Comparison of ENCODE assay signal across 19 cellular contexts in the genomic region with DNA sequence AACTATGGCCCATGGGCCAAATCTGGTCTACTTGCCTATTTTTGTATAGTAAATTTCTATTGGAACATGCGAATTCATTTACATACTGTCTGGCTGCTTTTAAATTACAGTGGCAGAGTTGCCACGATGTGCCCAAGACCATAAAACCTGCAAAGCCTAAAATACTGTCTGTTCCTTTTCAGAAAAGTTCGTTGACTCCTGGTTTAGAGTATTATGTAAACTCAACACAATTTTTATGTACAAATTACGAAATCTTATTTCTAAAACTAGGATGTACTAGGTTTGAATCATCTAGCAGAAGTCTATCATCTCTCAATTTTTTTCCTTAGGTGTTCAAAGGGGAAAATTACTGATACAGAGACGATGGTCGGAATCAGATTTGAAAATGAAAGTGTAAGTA. TPM values are rescaled to one million over a fixed set of nuclear protein-coding genes. Genes with fewer than 3 reads are reported as not detected.
DNase-seq lines count a peak whose midpoint lies in the region; ATAC-seq and TF ChIP-seq lines count a peak whose summit lies in the region.
"Had no signal": no experiment of that assay in that cellular context is flagged by ENCODE, and none has a peak within 500 bp of the region (broad histone marks: within the 10 kb centered on the region; RNA-seq: fewer than 3 reads in every experiment).

No MANE protein-coding gene starts in this region.

- no peaks in the 10 kb centered on the region for H3K27me3 ChIP-seq in CD4-positive, alpha-beta memory T cell (ENCODE audit: insufficient read depth, low read length)
- no peaks in the 10 kb centered on the region for H3K27me3 ChIP-seq in effector memory CD4-positive, alpha-beta T cell (replicated peaks; ENCODE audit: control insufficient read depth, insufficient read depth, low read length, poor library complexity, severe bottlenecking)
- H3K27me3 ChIP-seq: BLaER1 treated with 17β-estradiol and CSF1 and Interleukin-3, amounts not matched to agents 10 nM and 100 nM had no signal

- H3K4me3 ChIP-seq in CD4-positive, alpha-beta memory T cell (ENCODE audit: low read length in 2 of 2) = no peak overlapping the region
- peak overlapping the region; percentile 10 for H3K4me3 ChIP-seq in effector memory CD4-positive, alpha-beta T cell (ENCODE audit: insufficient read depth, low read depth, low read length, poor library complexity, severe bottlenecking)
- no peak overlapping the region for H3K4me3 ChIP-seq in mucosa of descending colon
- H3K4me3 ChIP-seq: BLaER1 treated with 17β-estradiol and CSF1 and Interleukin-3, amounts not matched to agents 10 nM and 100 nM; PC-9 had no signal

- H3K36me3 Mint-ChIP-seq in activated CD4-positive, alpha-beta T cell treated with anti-CD3 and anti-CD28 coated beads, Interleukin-2, amount 10 ng/mL, durations not matched to agents 24 days and 14 days (ENCODE audit: low read depth) = peaks cover 41% of the 10 kb centered on the region
- H3K36me3 Mint-ChIP-seq in CD4-positive, alpha-beta memory T cell = peaks cover 51 to 61% of the 10 kb centered on the region in 2 donors

- POLR2A ChIA-PET in CD4-positive, alpha-beta memory T cell (lab: Charles Lee; ENCODE audit: partially characterized antibody) = interaction anchor here (2.6 kb wide), 1 partner anchor 27 kb away, joined by 16 read pairs; a partner anchor contains a TSS

- H3K27me3 Mint-ChIP-seq in activated CD4-positive, alpha-beta T cell treated with anti-CD3 and anti-CD28 coated beads, Interleukin-2, amount 10 ng/mL, durations not matched to agents 24 days and 14 days = no peaks in the 10 kb centered on the region
- H3K27me3 Mint-ChIP-seq in CD4-positive, alpha-beta memory T cell = no peaks in the 10 kb centered on the region

- H3K27ac ChIP-seq in CD4-positive, alpha-beta memory T cell (ENCODE audit: low read depth, low read length) = peak overlapping the region; percentile 23
- no peak overlapping the region for H3K27ac ChIP-seq in effector memory CD4-positive, alpha-beta T cell (ENCODE audit: insufficient read depth, low read length, poor library complexity, severe bottlenecking)
- H3K27ac ChIP-seq: BLaER1 treated with 17β-estradiol and CSF1 and Interleukin-3, amounts not matched to agents 10 nM and 100 nM; PC-9 had no signal

- intact Hi-C loops in activated CD4-positive, alpha-beta T cell treated with anti-CD3 and anti-CD28 coated beads, Interleukin-2, amount 10 ng/mL, durations not matched to agents 24 days and 14 days (cut with micrococcal nuclease) = no loop called here
- intact Hi-C loops in CD4-positive, alpha-beta memory T cell (cut with micrococcal nuclease) = no loop called here
- intact Hi-C loops in mucosa of descending colon (cut with DNase I, micrococcal nuclease) = no loop called here

- no peak overlapping the region for H3K4me3 Mint-ChIP-seq in activated CD4-positive, alpha-beta T cell treated with anti-CD3 and anti-CD28 coated beads, Interleukin-2, amount 10 ng/mL, durations not matched to agents 24 days and 14 days
- peak overlapping the region; percentile 63 to 79 (median 68) for H3K4me3 Mint-ChIP-seq in CD4-positive, alpha-beta memory T cell

- TF ChIP-seq CTCF in mucosa of descending colon (IDR thresholded peaks at IDR 0.05) = no peak

- peaks cover 2% of the 10 kb centered on the region for H3K4me1 Mint-ChIP-seq in activated CD4-positive, alpha-beta T cell treated with anti-CD3 and anti-CD28 coated beads, Interleukin-2, amount 10 ng/mL, durations not matched to agents 24 days and 14 days
- H3K4me1 Mint-ChIP-seq in CD4-positive, alpha-beta memory T cell = peaks cover 0 to 5% (median 1%) of the 10 kb centered on the region in 4 donors

- H3K9me3 Mint-ChIP-seq in activated CD4-positive, alpha-beta T cell treated with anti-CD3 and anti-CD28 coated beads, Interleukin-2, amount 10 ng/mL, durations not matched to agents 24 days and 14 days = no peaks in the 10 kb centered on the region
- H3K9me3 Mint-ChIP-seq in CD4-positive, alpha-beta memory T cell = no peaks in the 10 kb centered on the region

- peak overlapping the region; percentile 25 for H3K27ac Mint-ChIP-seq in activated CD4-positive, alpha-beta T cell treated with anti-CD3 and anti-CD28 coated beads, Interleukin-2, amount 10 ng/mL, durations not matched to agents 24 days and 14 days
- peak overlapping the region; percentile 46 to 91 (median 88) for H3K27ac Mint-ChIP-seq in CD4-positive, alpha-beta memory T cell

- ATAC-seq in mucosa of descending colon (no peak), GM21367 (IDR thresholded peaks at IDR 0.05; ENCODE audit: unreplicated experiment) (no peak), GM21390 (IDR thresholded peaks at IDR 0.05; ENCODE audit: unreplicated experiment) (no peak)

- H3K36me3 ChIP-seq in CD4-positive, alpha-beta memory T cell (ENCODE audit: insufficient read depth, low read length) = peaks cover 44% of the 10 kb centered on the region
- H3K36me3 ChIP-seq in effector memory CD4-positive, alpha-beta T cell (ENCODE audit: control insufficient read depth, insufficient read depth, low read length) = peaks cover 63% of the 10 kb centered on the region
- H3K36me3 ChIP-seq in mucosa of descending colon (ENCODE audit: low read depth) = peaks cover 11% of the 10 kb centered on the region

- CTCF ChIA-PET in CD4-positive, alpha-beta memory T cell (lab: Charles Lee; ENCODE audit: partially characterized antibody) = interaction anchor here (0.7 to 1.2 kb wide), 2 partner anchors 48 to 463 kb away, joined by 3 read pairs; no protein-coding TSS in a partner anchor

- DNase-seq in activated CD4-positive, alpha-beta T cell treated with anti-CD3 and anti-CD28 coated beads, Interleukin-2, amount 10 ng/mL, durations not matched to agents 24 days and 14 days = no peak
- DNase-seq in activated CD4-positive, alpha-beta T cell treated with anti-CD3 and anti-CD28 coated beads for 4 hours = no peak
- DNase-seq in CD4-positive, alpha-beta memory T cell = no peak
- peak; percentile 69 for DNase-seq in NOMO-1 treated with DMSO at 0.1 percent for 48 hours (lab: John Stamatoyannopoulos, UW; ENCODE audit: unreplicated experiment)
- DNase-seq in effector memory CD4-positive, alpha-beta T cell = no peak
- DNase-seq in mucosa of descending colon = no peak
- DNase-seq: COR-L47; DMS53; Kasumi-1; NCI-H1092; NCI-H1694; NCI-H2107; NCI-H345; NCI-H69; NK-92 treated with Interleukin-12 subunit alpha and Interleukin-12 subunit beta, amount 100 ng/mL, for 24 hours; PC-9 had no signal

- H3K9me3 ChIP-seq in CD4-positive, alpha-beta memory T cell (ENCODE audit: control insufficient read depth in 1 of 2, low read length in 2 of 2) = no peaks in the 10 kb centered on the region
- no peaks in the 10 kb centered on the region for H3K9me3 ChIP-seq in effector memory CD4-positive, alpha-beta T cell (ENCODE audit: control insufficient read depth, low read length)
- no peaks in the 10 kb centered on the region for H3K9me3 ChIP-seq in mucosa of descending colon
- H3K9me3 ChIP-seq: BLaER1 treated with 17β-estradiol and CSF1 and Interleukin-3, amounts not matched to agents 10 nM and 100 nM had no signal

- H3K4me1 ChIP-seq in CD4-positive, alpha-beta memory T cell (ENCODE audit: insufficient read depth, low read length) = peaks cover 4% of the 10 kb centered on the region
- H3K4me1 ChIP-seq in effector memory CD4-positive, alpha-beta T cell (ENCODE audit: control insufficient read depth, insufficient read depth, low read length, poor library complexity, severe bottlenecking) = no peaks in the 10 kb centered on the region
- no peaks in the 10 kb centered on the region for H3K4me1 ChIP-seq in mucosa of descending colon (ENCODE audit: low read depth)
- H3K4me1 ChIP-seq: BLaER1 treated with 17β-estradiol and CSF1 and Interleukin-3, amounts not matched to agents 10 nM and 100 nM had no signal

RNA-seq across cellular contexts. Expression of a gene that starts 26.9 kb away (rescaled TPM):
- total RNA-seq in activated CD4-positive, alpha-beta T cell treated with anti-CD3 and anti-CD28 coated beads, Interleukin-2, amount 10 ng/mL, durations not matched to agents 24 days and 14 days = 37.8 and 41.9 TPM in 2 replicates
- 10 to 100 TPM; 46.0 to 54.3 TPM for total RNA-seq in CD4-positive, alpha-beta memory T cell
- 10 to 100 TPM; 11.5 to 20.2 TPM for polyA plus RNA-seq in CD4-positive, alpha-beta memory T cell
- 10 to 100 TPM; 27.1 to 40.5 (median 28.4) TPM for total RNA-seq in mucosa of descending colon
